In genomic region chr12:56864318-56864717, GRCh38 we compare ENCODE assay signal across 2 cellular contexts.
A peak's percentile ranks its signal among the peaks of the same experiment; 100 is the strongest.
TF ChIP-seq lines count a peak whose summit lies in the region.

No MANE protein-coding gene starts in this region.

TF ChIP-seq in HepG2, 621 proteins besides CTCF, POLR2A, EP300 and RAD21 (continued from another document):
- 0 out of 2 replicates have a peak, but pooled peaks have one; percentile 18 for TF ChIP-seq ZNF280D (CRISPR knock-in tag; IDR thresholded peaks at IDR 0.05)

TF ChIP-seq in liver, 16 proteins besides CTCF, POLR2A, EP300 and RAD21 (continued from another document):
- TF ChIP-seq ZBTB33 (IDR thresholded peaks at IDR 0.05): no peak
- TF ChIP-seq NR2F2 (IDR thresholded peaks at IDR 0.05): no peak
- no peak for TF ChIP-seq TAF1 (conservative IDR thresholded peaks at IDR 0.05)
- no peak for TF ChIP-seq EGR1 (IDR thresholded peaks at IDR 0.05; ENCODE audit: low read depth in 2 of 2)
- no peak for TF ChIP-seq ATF3 (IDR thresholded peaks at IDR 0.05)
TF ChIP-seq in liver: peak in this region for 0.
